Comparison of ENCODE assay signal across 21 cellular contexts in genomic region chr1:29657816-29658215, GRCh38.
A peak's percentile ranks its signal among the peaks of the same experiment; 100 is the strongest.
DNase-seq lines count a peak whose midpoint lies in the region; ATAC-seq and TF ChIP-seq lines count a peak whose summit lies in the region.
"Had no signal": no experiment of that assay in that cellular context is flagged by ENCODE, and none has a peak within 500 bp of the region (broad histone marks: within the 10 kb centered on the region; RNA-seq: fewer than 3 reads in every experiment).

No MANE protein-coding gene starts in this region.

- no peak overlapping the region for H3K4me3 Mint-ChIP-seq in activated CD8-positive, alpha-beta memory T cell treated with anti-CD3 and anti-CD28 coated beads, Interleukin-2, amount 10 ng/mL, durations not matched to agents 7 days and 5 days

- intact Hi-C loops in posterior vena cava (cut with DNase I), result no loop called here
- intact Hi-C loops in vagina (cut with DNase I), result no loop called here
- intact Hi-C loops in left cardiac atrium (cut with DNase I), result no loop called here

- no peak for ATAC-seq in activated CD8-positive, alpha-beta memory T cell treated with anti-CD3 and anti-CD28 coated beads, Interleukin-2, amount 10 ng/mL, durations not matched to agents 7 days and 5 days
- ATAC-seq in left cardiac atrium (no peak), GM21528 (IDR thresholded peaks at IDR 0.05; ENCODE audit: low FRiP score, unreplicated experiment) (no peak)

- H3K4me1 ChIP-seq in vagina, result no peaks in the 10 kb centered on the region
- H3K4me1 ChIP-seq: SJSA1 had no signal

- H3K36me3 Mint-ChIP-seq in activated CD8-positive, alpha-beta memory T cell treated with anti-CD3 and anti-CD28 coated beads, Interleukin-2, amount 10 ng/mL, durations not matched to agents 7 days and 5 days, result no peaks in the 10 kb centered on the region

- H3K27me3 ChIP-seq in vagina, result no peaks in the 10 kb centered on the region
- H3K27me3 ChIP-seq: SJSA1 had no signal

- H3K27me3 Mint-ChIP-seq in activated CD8-positive, alpha-beta memory T cell treated with anti-CD3 and anti-CD28 coated beads, Interleukin-2, amount 10 ng/mL, durations not matched to agents 7 days and 5 days, result peaks cover 15% of the 10 kb centered on the region

- H3K27ac Mint-ChIP-seq in activated CD8-positive, alpha-beta memory T cell treated with anti-CD3 and anti-CD28 coated beads, Interleukin-2, amount 10 ng/mL, durations not matched to agents 7 days and 5 days, result no peak overlapping the region

- no peak for TF ChIP-seq CTCF in vagina (IDR thresholded peaks at IDR 0.05)

- CTCF ChIA-PET in activated CD8-positive, alpha-beta memory T cell treated with anti-CD3 and anti-CD28 coated beads, Interleukin-2, amount 10 ng/mL, durations not matched to agents 7 days and 5 days (lab: Charles Lee), result no interaction called here

- H3K9me3 Mint-ChIP-seq in activated CD8-positive, alpha-beta memory T cell treated with anti-CD3 and anti-CD28 coated beads, Interleukin-2, amount 10 ng/mL, durations not matched to agents 7 days and 5 days (ENCODE audit: low read depth), result peaks cover 2% of the 10 kb centered on the region

- no peaks in the 10 kb centered on the region for H3K36me3 ChIP-seq in vagina
- H3K36me3 ChIP-seq: SJSA1 had no signal

- no peaks in the 10 kb centered on the region for H3K4me1 Mint-ChIP-seq in activated CD8-positive, alpha-beta memory T cell treated with anti-CD3 and anti-CD28 coated beads, Interleukin-2, amount 10 ng/mL, durations not matched to agents 7 days and 5 days

- no peak for TF ChIP-seq POLR2A in vagina (IDR thresholded peaks at IDR 0.05)

- no peak overlapping the region for H3K4me3 ChIP-seq in vagina
- H3K4me3 ChIP-seq: GM23248, PC-9, SJSA1 had no signal

- DNase-seq in activated CD8-positive, alpha-beta memory T cell treated with anti-CD3 and anti-CD28 coated beads, Interleukin-2, amount 10 ng/mL, durations not matched to agents 7 days and 5 days, result peak; percentile 26
- DNase-seq in activated CD8-positive, alpha-beta memory T cell treated with anti-CD3 and anti-CD28 coated beads, Interleukin-2, amount 50 U/mL, for 4 hours, result no peak
- DNase-seq in ecto neural progenitor cell (ENCODE audit: low spot score) (peak; percentile 29), posterior vena cava (ENCODE audit: low spot score) (peak; percentile 26), vagina (ENCODE audit: extremely low spot score in 2 of 2) (peak; percentile 27 to 46), left cardiac atrium (no peak), H4 (ENCODE audit: low spot score) (no peak)
- DNase-seq: GM23248; HCEC 1CT; KBM-7; MV-4-11; NCI-H1105; NCI-H1436 treated with DMSO at 0.1 percent for 48 hours; NCI-H187 treated with DMSO at 0.1 percent for 48 hours; NCI-H524 treated with DMSO at 0.1 percent for 48 hours; NCI-H774; NK-92 treated with Interleukin-12 subunit alpha and Interleukin-12 subunit beta, amount 100 ng/mL, for 24 hours; PC-9; Right ventricle myocardium superior had no signal

- H3K27ac ChIP-seq in vagina, result no peak overlapping the region
- H3K27ac ChIP-seq: GM23248, PC-9, SJSA1 had no signal

- H3K9me3 ChIP-seq in vagina, result no peaks in the 10 kb centered on the region

Comparison
In these comparisons a context has a peak if more than half of its experiments do, and no peak if none do; other contexts are left out.
1. DNase-seq: peak in activated CD8-positive, alpha-beta memory T cell treated with anti-CD3 and anti-CD28 coated beads, Interleukin-2, amount 10 ng/mL, durations not matched to agents 7 days and 5 days (single experiment), ecto neural progenitor cell (single experiment), posterior vena cava (single experiment) and vagina (2 of 2); none in activated CD8-positive, alpha-beta memory T cell treated with anti-CD3 and anti-CD28 coated beads, Interleukin-2, amount 50 U/mL, for 4 hours (single experiment), left cardiac atrium (single experiment) and H4 (single experiment).